In genomic region chr11:2296913-2297622, GRCh38 we compare ENCODE assay signal across 15 cellular contexts. TPM values are rescaled to one million over a fixed set of nuclear protein-coding genes. Genes with fewer than 3 reads are reported as not detected.
DNase-seq lines count a peak whose midpoint lies in the region; ATAC-seq and TF ChIP-seq lines count a peak whose summit lies in the region.
"Had no signal": no experiment of that assay in that cellular context is flagged by ENCODE, and none has a peak within 500 bp of the region (broad histone marks: within the 10 kb centered on the region; RNA-seq: fewer than 3 reads in every experiment).

No MANE protein-coding gene starts in this region.

- H3K36me3 Mint-ChIP-seq in activated naive CD4-positive, alpha-beta T cell treated with anti-CD3 and anti-CD28 coated beads, Interleukin-2, amount 50 U/mL, for 72 hours: no peaks in the 10 kb centered on the region
- no peaks in the 10 kb centered on the region for H3K36me3 Mint-ChIP-seq in natural killer cell treated with Interleukin-12 subunit alpha and Interleukin-12 subunit beta and Interleukin-15 and Interleukin-18, amount 100 ng/mL, for 72 hours

- no peaks in the 10 kb centered on the region for H3K27me3 Mint-ChIP-seq in natural killer cell treated with Interleukin-12 subunit alpha and Interleukin-12 subunit beta and Interleukin-15 and Interleukin-18, amount 100 ng/mL, for 72 hours

- H3K27ac ChIP-seq in right cardiac atrium (ENCODE audit: low read length) (no peak overlapping the region), upper lobe of right lung (no peak overlapping the region)
- H3K27ac ChIP-seq: gastroesophageal sphincter had no signal

- no peaks in the 10 kb centered on the region for H3K36me3 ChIP-seq in upper lobe of right lung
- H3K36me3 ChIP-seq: gastroesophageal sphincter had no signal

- peak overlapping the region; percentile 9 for H3K4me3 Mint-ChIP-seq in natural killer cell treated with Interleukin-12 subunit alpha and Interleukin-12 subunit beta and Interleukin-15 and Interleukin-18, amount 100 ng/mL, for 72 hours

- peak overlapping the region; percentile 19 to 52 for H3K27ac Mint-ChIP-seq in activated naive CD4-positive, alpha-beta T cell treated with anti-CD3 and anti-CD28 coated beads, Interleukin-2, amount 50 U/mL, for 72 hours
- H3K27ac Mint-ChIP-seq in natural killer cell treated with Interleukin-12 subunit alpha and Interleukin-12 subunit beta and Interleukin-15 and Interleukin-18, amount 100 ng/mL, for 72 hours: peak overlapping the region; percentile 52 to 77

- no peak for TF ChIP-seq CTCF in upper lobe of right lung (IDR thresholded peaks at IDR 0.05)

- ATAC-seq in right cardiac atrium (no peak), upper lobe of right lung (no peak)
- ATAC-seq in activated naive CD4-positive, alpha-beta T cell treated with anti-CD3 and anti-CD28 coated beads, Interleukin-2, amount 50 U/mL, for 72 hours: no peak
- no peak for ATAC-seq in natural killer cell treated with Interleukin-12 subunit alpha and Interleukin-12 subunit beta and Interleukin-15 and Interleukin-18, amount 100 ng/mL, for 72 hours
- ATAC-seq: gastroesophageal sphincter had no signal

- H3K9me3 Mint-ChIP-seq in activated naive CD4-positive, alpha-beta T cell treated with anti-CD3 and anti-CD28 coated beads, Interleukin-2, amount 50 U/mL, for 72 hours: no peaks in the 10 kb centered on the region
- H3K9me3 Mint-ChIP-seq in natural killer cell treated with Interleukin-12 subunit alpha and Interleukin-12 subunit beta and Interleukin-15 and Interleukin-18, amount 100 ng/mL, for 72 hours: no peaks in the 10 kb centered on the region

- no peaks in the 10 kb centered on the region for H3K9me3 ChIP-seq in right cardiac atrium (ENCODE audit: control insufficient read depth, low read length)
- no peaks in the 10 kb centered on the region for H3K9me3 ChIP-seq in upper lobe of right lung
- H3K9me3 ChIP-seq: gastroesophageal sphincter had no signal

- H3K4me3 ChIP-seq in right cardiac atrium (ENCODE audit: low read length) (no peak overlapping the region), upper lobe of right lung (no peak overlapping the region)
- H3K4me3 ChIP-seq: gastroesophageal sphincter had no signal

- H3K27me3 ChIP-seq in right cardiac atrium (ENCODE audit: control insufficient read depth, insufficient read depth): no peaks in the 10 kb centered on the region
- no peaks in the 10 kb centered on the region for H3K27me3 ChIP-seq in upper lobe of right lung

- intact Hi-C loops in cardiac septum (cut with DNase I) (no loop called here), right cardiac atrium (cut with DNase I) (loop anchor here (5.0 to 10.0 kb wide), 3 partner anchors 95 to 218 kb away; no protein-coding TSS in a partner anchor), upper lobe of right lung (cut with DNase I) (no loop called here)

- peaks cover 25 to 37% of the 10 kb centered on the region in 2 donors for H3K4me1 Mint-ChIP-seq in natural killer cell treated with Interleukin-12 subunit alpha and Interleukin-12 subunit beta and Interleukin-15 and Interleukin-18, amount 100 ng/mL, for 72 hours (ENCODE audit: low read depth in 2 of 2)

- DNase-seq in cardiac septum (ENCODE audit: low spot score) (peak; percentile 70), right cardiac atrium (no peak), upper lobe of right lung (peak; percentile 55), amygdala (lab: John Stamatoyannopoulos, UW) (no peak), occipital lobe (lab: John Stamatoyannopoulos, UW) (no peak), DMS 273 treated with DMSO at 0.1 percent for 48 hours (lab: John Stamatoyannopoulos, UW) (no peak)
- DNase-seq in activated naive CD4-positive, alpha-beta T cell treated with anti-CD3 and anti-CD28 coated beads, Interleukin-2, amount 50 U/mL, for 72 hours (ENCODE audit: low spot score in 2 of 2): peak; percentile 1 to 54
- peak; percentile 48 for DNase-seq in natural killer cell treated with Interleukin-12 subunit alpha and Interleukin-12 subunit beta and Interleukin-15 and Interleukin-18, amount 100 ng/mL, for 72 hours (ENCODE audit: low spot score)
- DNase-seq: activated T-cell treated with anti-CD3 and anti-CD28 coated beads, Interleukin-2, amount 50 U/mL, for 1 hour; NCI-H146; NCI-H345; T-helper 2 cell had no signal

- no peaks in the 10 kb centered on the region for H3K4me1 ChIP-seq in right cardiac atrium (ENCODE audit: control insufficient read depth, insufficient read depth, low read length)
- H3K4me1 ChIP-seq in upper lobe of right lung: no peaks in the 10 kb centered on the region
- H3K4me1 ChIP-seq: gastroesophageal sphincter had no signal

- 87% methylated on average over 13 of the region's 13 CpGs for WGBS in right cardiac atrium

RNA-seq across cellular contexts. Expression of gene C11orf21, which starts 4.7 kb away (rescaled TPM):
- total RNA-seq in cardiac septum (23.2 TPM), right cardiac atrium (10 to 100 TPM in 3 of 4 donors, 1 to 10 TPM in 1; 3.9 to 24.2 (median 15.3) TPM), upper lobe of right lung (6.5 TPM), occipital lobe (0.16 TPM)
- polyA plus RNA-seq in right cardiac atrium: 13.4 TPM
- 10 to 100 TPM in 1 of 2 donors, 1 to 10 TPM in 1; 7.8 to 10.2 TPM for total RNA-seq in activated naive CD4-positive, alpha-beta T cell treated with anti-CD3 and anti-CD28 coated beads, Interleukin-2, amount 50 U/mL, for 72 hours
- 1 to 10 TPM; 7.2 to 7.6 TPM for total RNA-seq in natural killer cell treated with Interleukin-12 subunit alpha and Interleukin-12 subunit beta and Interleukin-15 and Interleukin-18, amount 100 ng/mL, for 72 hours
- total RNA-seq: astrocyte, epithelial cell of proximal tubule had no signal

RNA-seq across cellular contexts. Expression of gene TSPAN32, which starts 4.7 kb away (rescaled TPM):
- total RNA-seq in cardiac septum (26.2 TPM), right cardiac atrium (10 to 100 TPM; 11.4 to 24.0 (median 14.3) TPM), upper lobe of right lung (12.2 TPM), occipital lobe (not detected)
- polyA plus RNA-seq in right cardiac atrium: 11.5 TPM
- 1 to 10 TPM; 5.6 to 7.6 TPM for total RNA-seq in activated naive CD4-positive, alpha-beta T cell treated with anti-CD3 and anti-CD28 coated beads, Interleukin-2, amount 50 U/mL, for 72 hours
- 1 to 10 TPM; 4.3 to 9.9 TPM for total RNA-seq in natural killer cell treated with Interleukin-12 subunit alpha and Interleukin-12 subunit beta and Interleukin-15 and Interleukin-18, amount 100 ng/mL, for 72 hours
- total RNA-seq: astrocyte, epithelial cell of proximal tubule had no signal

RNA-seq across cellular contexts. Expression of gene ASCL2, which starts 26.7 kb away (rescaled TPM):
- total RNA-seq in cardiac septum (not detected), right cardiac atrium (under 1 TPM in 3 of 4 donors, not detected in 1; 0.23 to 0.51 (median 0.35) TPM), upper lobe of right lung (2.2 TPM), occipital lobe (1.4 TPM)
- polyA plus RNA-seq in right cardiac atrium: 0.20 TPM
- total RNA-seq in activated naive CD4-positive, alpha-beta T cell treated with anti-CD3 and anti-CD28 coated beads, Interleukin-2, amount 50 U/mL, for 72 hours: 1 to 10 TPM in 1 of 2 donors, not detected in 1; 8.7 TPM
- 1 to 10 TPM; 2.5 to 5.3 TPM for total RNA-seq in natural killer cell treated with Interleukin-12 subunit alpha and Interleukin-12 subunit beta and Interleukin-15 and Interleukin-18, amount 100 ng/mL, for 72 hours
- total RNA-seq: astrocyte had no signal

Comparison
In these comparisons a context has a peak if more than half of its experiments do, and no peak if none do; other contexts are left out.
1. DNase-seq: peak in cardiac septum (single experiment), activated naive CD4-positive, alpha-beta T cell treated with anti-CD3 and anti-CD28 coated beads, Interleukin-2, amount 50 U/mL, for 72 hours (2 of 2), natural killer cell treated with Interleukin-12 subunit alpha and Interleukin-12 subunit beta and Interleukin-15 and Interleukin-18, amount 100 ng/mL, for 72 hours (single experiment) and upper lobe of right lung (single experiment); none in right cardiac atrium (0 of 3), amygdala (0 of 56), occipital lobe (single experiment) and DMS 273 treated with DMSO at 0.1 percent for 48 hours (single experiment).
2. intact Hi-C loops: an anchor here in right cardiac atrium (5.0 to 10.0 kb wide); none called in cardiac septum and upper lobe of right lung.